ENCODE assay signal across 36 cellular contexts in genomic region chr2:177119099-177119498, GRCh38.
"Had no signal": no experiment of that assay in that cellular context is flagged by ENCODE, and none has a peak within 500 bp of the region (broad histone marks: within the 10 kb centered on the region; RNA-seq: fewer than 3 reads in every experiment).

No MANE protein-coding gene starts in this region.

- H3K27ac Mint-ChIP-seq: activated naive CD4-positive, alpha-beta T cell treated with anti-CD3 and anti-CD28 coated beads for 36 hours; activated naive CD4-positive, alpha-beta T cell treated with anti-CD3 and anti-CD28 coated beads, Interleukin-2, amount 10 ng/mL, durations not matched to agents 7 days and 5 days; activated naive CD4-positive, alpha-beta T cell treated with anti-CD3 and anti-CD28 coated beads, Interleukin-2, amount 50 U/mL, for 24 hours; activated naive CD4-positive, alpha-beta T cell treated with anti-CD3 and anti-CD28 coated beads, Interleukin-2, amount 50 U/mL, for 72 hours; activated naive CD8-positive, alpha-beta T cell; activated naive CD8-positive, alpha-beta T cell treated with anti-CD3 and anti-CD28 coated beads for 36 hours; activated naive CD8-positive, alpha-beta T cell treated with anti-CD3 and anti-CD28 coated beads, Interleukin-2, amount 10 ng/mL, durations not matched to agents 7 days and 5 days; activated naive CD8-positive, alpha-beta T cell treated with anti-CD3 and anti-CD28 coated beads, Interleukin-2, amount 50 U/mL, for 24 hours; activated T-cell treated with anti-CD3 and anti-CD28 coated beads, Interleukin-2, amount 50 U/mL, for 24 hours; activated T-cell treated with anti-CD3 and anti-CD28 coated beads, Interleukin-2, amount 50 U/mL, for 72 hours; activated T-helper 1 cell treated with anti-CD3 and anti-CD28 coated beads, Interleukin-12 subunit alpha, Interleukin-12 subunit beta, Interleukin-2, Interleukin-4 antibody, amounts not matched to agents 30 ng/mL and 10 ng/mL and 1 ng/mL, durations not matched to agents 14 hours and 24 hours and 36 hours; activated T-helper 17 cell treated with anti-CD3 and anti-CD28 coated beads, Interleukin-2, amount 50 U/mL, for 72 hours; activated T-helper 2 cell treated with anti-CD3 and anti-CD28 coated beads, Interferon-gamma antibody, Interleukin-2, Interleukin-4, amounts not matched to agents 10 μg/mL and 5 μg/mL and 100 μg/mL, durations not matched to agents 14 hours and 24 hours and 36 hours; brain had no signal

- H3K9me3 Mint-ChIP-seq: activated naive CD4-positive, alpha-beta T cell treated with anti-CD3 and anti-CD28 coated beads for 36 hours; activated naive CD4-positive, alpha-beta T cell treated with anti-CD3 and anti-CD28 coated beads, Interleukin-2, amount 10 ng/mL, durations not matched to agents 7 days and 5 days; activated naive CD4-positive, alpha-beta T cell treated with anti-CD3 and anti-CD28 coated beads, Interleukin-2, amount 50 U/mL, for 24 hours; activated naive CD4-positive, alpha-beta T cell treated with anti-CD3 and anti-CD28 coated beads, Interleukin-2, amount 50 U/mL, for 72 hours; activated naive CD8-positive, alpha-beta T cell treated with anti-CD3 and anti-CD28 coated beads for 36 hours; activated naive CD8-positive, alpha-beta T cell treated with anti-CD3 and anti-CD28 coated beads, Interleukin-2, amount 10 ng/mL, durations not matched to agents 7 days and 5 days; activated naive CD8-positive, alpha-beta T cell treated with anti-CD3 and anti-CD28 coated beads, Interleukin-2, amount 50 U/mL, for 24 hours; activated T-cell treated with anti-CD3 and anti-CD28 coated beads, Interleukin-2, amount 50 U/mL, for 24 hours; activated T-cell treated with anti-CD3 and anti-CD28 coated beads, Interleukin-2, amount 50 U/mL, for 4 hours; activated T-cell treated with anti-CD3 and anti-CD28 coated beads, Interleukin-2, amount 50 U/mL, for 72 hours; activated T-helper 1 cell treated with anti-CD3 and anti-CD28 coated beads, Interleukin-12 subunit alpha, Interleukin-12 subunit beta, Interleukin-2, Interleukin-4 antibody, amounts not matched to agents 30 ng/mL and 10 ng/mL and 1 ng/mL, durations not matched to agents 14 hours and 24 hours and 36 hours; activated T-helper 17 cell treated with anti-CD3 and anti-CD28 coated beads, Interleukin-2, amount 50 U/mL, for 72 hours; activated T-helper 2 cell treated with anti-CD3 and anti-CD28 coated beads, Interferon-gamma antibody, Interleukin-2, Interleukin-4, amounts not matched to agents 10 μg/mL and 5 μg/mL and 100 μg/mL, durations not matched to agents 14 hours and 24 hours and 36 hours; central memory CD8-positive, alpha-beta T cell had no signal

- H3K4me3 ChIP-seq: adrenal gland, ascending aorta, body of pancreas, breast epithelium, cardiac muscle cell had no signal

- H3K36me3 ChIP-seq: adrenal gland, ascending aorta, brain microvascular endothelial cell, breast epithelium, cardiac muscle cell had no signal

- ATAC-seq: activated naive CD4-positive, alpha-beta T cell treated with anti-CD3 and anti-CD28 coated beads, Interleukin-2, amount 50 U/mL, for 72 hours; activated naive CD8-positive, alpha-beta T cell treated with anti-CD3 and anti-CD28 coated beads, Interleukin-2, amount 50 U/mL, for 24 hours; activated T-cell treated with anti-CD3 and anti-CD28 coated beads, Interleukin-2, amount 50 U/mL, for 4 hours; activated T-cell treated with anti-CD3 and anti-CD28 coated beads, Interleukin-2, amount 50 U/mL, for 72 hours; activated T-helper 17 cell treated with anti-CD3 and anti-CD28 coated beads, Interleukin-2, amount 50 U/mL, for 72 hours; body of pancreas had no signal

- H3K9me3 ChIP-seq: adrenal gland, ascending aorta, body of pancreas, breast epithelium had no signal

- H3K4me1 Mint-ChIP-seq: activated naive CD4-positive, alpha-beta T cell treated with anti-CD3 and anti-CD28 coated beads, Interleukin-2, amount 10 ng/mL, durations not matched to agents 7 days and 5 days; activated naive CD4-positive, alpha-beta T cell treated with anti-CD3 and anti-CD28 coated beads, Interleukin-2, amount 50 U/mL, for 24 hours; activated naive CD8-positive, alpha-beta T cell treated with anti-CD3 and anti-CD28 coated beads for 36 hours; activated naive CD8-positive, alpha-beta T cell treated with anti-CD3 and anti-CD28 coated beads, Interleukin-2, amount 10 ng/mL, durations not matched to agents 7 days and 5 days; activated naive CD8-positive, alpha-beta T cell treated with anti-CD3 and anti-CD28 coated beads, Interleukin-2, amount 50 U/mL, for 24 hours; activated T-helper 17 cell treated with anti-CD3 and anti-CD28 coated beads, Interleukin-2, amount 50 U/mL, for 72 hours; central memory CD8-positive, alpha-beta T cell had no signal

- H3K27ac ChIP-seq: adrenal gland, ascending aorta, body of pancreas, brain microvascular endothelial cell, breast epithelium, cardiac muscle cell had no signal

- H3K4me1 ChIP-seq: adrenal gland, ascending aorta, body of pancreas, breast epithelium had no signal

- H3K27me3 ChIP-seq: adrenal gland, ascending aorta, body of pancreas, brain microvascular endothelial cell, breast epithelium, cardiac muscle cell had no signal

- DNase-seq: activated effector memory CD4-positive, alpha-beta T cell treated with anti-CD3 and anti-CD28 coated beads, Interleukin-2, amount 50 U/mL, for 16 hours; activated effector memory CD4-positive, alpha-beta T cell treated with Interleukin-2 at 50 U/mL for 16 hours; activated gamma-delta T cell; activated gamma-delta T cell treated with Interleukin-2 at 50 U/mL for 16 hours; activated naive CD4-positive, alpha-beta T cell; activated naive CD4-positive, alpha-beta T cell treated with anti-CD3 and anti-CD28 coated beads for 36 hours; activated naive CD4-positive, alpha-beta T cell treated with anti-CD3 and anti-CD28 coated beads, Interleukin-2, amount 10 ng/mL, durations not matched to agents 7 days and 5 days; activated naive CD4-positive, alpha-beta T cell treated with anti-CD3 and anti-CD28 coated beads, Interleukin-2, amount 50 U/mL, for 16 hours; activated naive CD4-positive, alpha-beta T cell treated with Interleukin-2 at 50 U/mL for 16 hours; activated naive CD8-positive, alpha-beta T cell treated with anti-CD3 and anti-CD28 coated beads for 36 hours; activated naive CD8-positive, alpha-beta T cell treated with anti-CD3 and anti-CD28 coated beads, Interleukin-2, amount 10 ng/mL, durations not matched to agents 7 days and 5 days; activated naive CD8-positive, alpha-beta T cell treated with anti-CD3 and anti-CD28 coated beads, Interleukin-2, amount 50 U/mL, for 24 hours; activated T-cell treated with anti-CD3 and anti-CD28 coated beads, Interleukin-2, amount 50 U/mL, for 1 hour; activated T-cell treated with anti-CD3 and anti-CD28 coated beads, Interleukin-2, amount 50 U/mL, for 24 hours; activated T-cell treated with anti-CD3 and anti-CD28 coated beads, Interleukin-2, amount 50 U/mL, for 4 hours; activated T-cell treated with anti-CD3 and anti-CD28 coated beads, Interleukin-2, amount 50 U/mL, for 48 hours; activated T-cell treated with anti-CD3 and anti-CD28 coated beads, Interleukin-2, amount 50 U/mL, for 72 hours; adrenal gland; amniotic stem cell; amygdala; anterior cingulate cortex; aorta; body of pancreas; brain microvascular endothelial cell; central memory CD4-positive, alpha-beta T cell had no signal

- H3K4me3 Mint-ChIP-seq: activated naive CD4-positive, alpha-beta T cell treated with anti-CD3 and anti-CD28 coated beads for 36 hours; activated naive CD4-positive, alpha-beta T cell treated with anti-CD3 and anti-CD28 coated beads, Interleukin-2, amount 10 ng/mL, durations not matched to agents 7 days and 5 days; activated naive CD4-positive, alpha-beta T cell treated with anti-CD3 and anti-CD28 coated beads, Interleukin-2, amount 50 U/mL, for 24 hours; activated naive CD8-positive, alpha-beta T cell; activated naive CD8-positive, alpha-beta T cell treated with anti-CD3 and anti-CD28 coated beads for 36 hours; activated naive CD8-positive, alpha-beta T cell treated with anti-CD3 and anti-CD28 coated beads, Interleukin-2, amount 10 ng/mL, durations not matched to agents 7 days and 5 days; activated naive CD8-positive, alpha-beta T cell treated with anti-CD3 and anti-CD28 coated beads, Interleukin-2, amount 50 U/mL, for 24 hours; activated T-cell treated with anti-CD3 and anti-CD28 coated beads, Interleukin-2, amount 50 U/mL, for 24 hours; activated T-cell treated with anti-CD3 and anti-CD28 coated beads, Interleukin-2, amount 50 U/mL, for 4 hours; activated T-cell treated with anti-CD3 and anti-CD28 coated beads, Interleukin-2, amount 50 U/mL, for 72 hours; activated T-helper 1 cell treated with anti-CD3 and anti-CD28 coated beads, Interleukin-12 subunit alpha, Interleukin-12 subunit beta, Interleukin-2, Interleukin-4 antibody, amounts not matched to agents 30 ng/mL and 10 ng/mL and 1 ng/mL, durations not matched to agents 14 hours and 24 hours and 36 hours; activated T-helper 17 cell treated with anti-CD3 and anti-CD28 coated beads, Interleukin-2, amount 50 U/mL, for 72 hours; brain; central memory CD8-positive, alpha-beta T cell had no signal

- H3K36me3 Mint-ChIP-seq: activated naive CD4-positive, alpha-beta T cell treated with anti-CD3 and anti-CD28 coated beads, Interleukin-2, amount 10 ng/mL, durations not matched to agents 7 days and 5 days; activated naive CD4-positive, alpha-beta T cell treated with anti-CD3 and anti-CD28 coated beads, Interleukin-2, amount 50 U/mL, for 24 hours; activated naive CD4-positive, alpha-beta T cell treated with anti-CD3 and anti-CD28 coated beads, Interleukin-2, amount 50 U/mL, for 72 hours; activated naive CD8-positive, alpha-beta T cell; activated naive CD8-positive, alpha-beta T cell treated with anti-CD3 and anti-CD28 coated beads for 36 hours; activated naive CD8-positive, alpha-beta T cell treated with anti-CD3 and anti-CD28 coated beads, Interleukin-2, amount 10 ng/mL, durations not matched to agents 7 days and 5 days; brain had no signal
